Comparison of ENCODE assay signal across 14 cellular contexts in genomic region chr2:109341363-109341762, GRCh38.
DNase-seq lines count a peak whose midpoint lies in the region; ATAC-seq, FAIRE-seq and TF ChIP-seq lines count a peak whose summit lies in the region.
"Had no signal": no experiment of that assay in that cellular context is flagged by ENCODE, and none has a peak within 500 bp of the region (broad histone marks: within the 10 kb centered on the region; RNA-seq: fewer than 3 reads in every experiment).

No MANE protein-coding gene starts in this region.

- RAD21 ChIA-PET in GM12878 (lab: Charles Lee; ENCODE audit: unreplicated experiment), result no interaction called here

- H3K9me2 ChIP-seq in MM.1S (replicated peaks; ENCODE audit: insufficient read depth, low read length), result no peaks in the 10 kb centered on the region
- H3K9me2 ChIP-seq: SK-N-SH had no signal

- SMC1A ChIA-PET in GM12878 (lab: Charles Lee; ENCODE audit: uncharacterized antibody, unreplicated experiment), result interaction anchor here (1.0 kb wide), 1 partner anchor 410 kb away, joined by 3 read pairs; no protein-coding TSS in a partner anchor

- H3K27ac Mint-ChIP-seq in nephron, result peak overlapping the region; percentile 24 to 59 (median 56)

- no peaks in the 10 kb centered on the region for H3K36me3 ChIP-seq in MM.1S (replicated peaks; ENCODE audit: insufficient read depth, low read length)
- H3K36me3 ChIP-seq in GM12878 (ENCODE audit: control insufficient read depth in 2 of 2, insufficient read depth in 2 of 2, low read length in 1 of 2), result no peaks in the 10 kb centered on the region
- no peaks in the 10 kb centered on the region for H3K36me3 ChIP-seq in pancreas
- H3K36me3 ChIP-seq: BE2C had no signal

- CTCF ChIA-PET in GM12878 (lab: Yijun Ruan, JAX), result interaction anchor here (1.5 kb wide), 1 partner anchor 23 kb away, joined by 3 read pairs; no protein-coding TSS in a partner anchor

- H3K27ac ChIP-seq in MM.1S (ENCODE audit: low read length) (peak overlapping the region; percentile 37; the same call in 1 of the 2 replicates), GM12878 (ENCODE audit: control insufficient read depth, insufficient read depth) (no peak overlapping the region), pancreas (no peak overlapping the region)

- FAIRE-seq in GM12878 (lab: Jason Lieb, UNC) (no peak), pancreas (lab: Jason Lieb, UNC) (no peak)

- no peak overlapping the region; the same call in 1 of the 2 replicates for H3K9ac ChIP-seq in MM.1S (ENCODE audit: low read length)
- no peak overlapping the region for H3K9ac ChIP-seq in GM12878 (ENCODE audit: control insufficient read depth, insufficient read depth, low read length)
- H3K9ac ChIP-seq: SK-N-SH had no signal

- in situ Hi-C loops in GM12878 (cut with MboI), result no loop called here

- TF ChIP-seq RAD21 in GM12878 (IDR thresholded peaks at IDR 0.05; ENCODE audit: insufficient read depth, low read depth, low read length), result no peak

- peaks cover 19% of the 10 kb centered on the region for H3K27me3 Mint-ChIP-seq in nephron (ENCODE audit: low read depth)

- no peaks in the 10 kb centered on the region for H3K9me3 Mint-ChIP-seq in nephron

- DNase-seq in MM.1S, result peak; percentile 67
- no peak for DNase-seq in GM12878 (ENCODE audit: low read depth, low spot score)
- no peak for DNase-seq in C1 segment of cervical spinal cord (lab: John Stamatoyannopoulos, UW)
- DNase-seq in pancreas, result no peak
- DNase-seq: BE2C, DMS 273 treated with DMSO at 0.1 percent for 48 hours, H7, NCI-H2227 treated with DMSO at 0.1 percent for 48 hours, NCI-H526 treated with DMSO at 0.1 percent for 48 hours, Right ventricle myocardium superior, SK-N-SH had no signal

- H3K79me2 ChIP-seq in MM.1S (ENCODE audit: low read length), result peaks cover 90% of the 10 kb centered on the region
- H3K79me2 ChIP-seq in GM12878 (ENCODE audit: control insufficient read depth, insufficient read depth, low read length), result no peaks in the 10 kb centered on the region

- peak; percentile 50 for ATAC-seq in HG02870 (IDR thresholded peaks at IDR 0.05; ENCODE audit: unreplicated experiment)
- peak; percentile 47 for ATAC-seq in GM12878
- ATAC-seq in pancreas, result no peak
- no peak for ATAC-seq in HG03045 (IDR thresholded peaks at IDR 0.05; ENCODE audit: unreplicated experiment)

- no TSS peak for BruUV-seq in GM12878 (replicated peaks; lab: Mats Ljungman, UMichigan)

- peaks cover 44% of the 10 kb centered on the region for H3K4me1 Mint-ChIP-seq in nephron

- TF ChIP-seq CTCF in MM.1S (IDR thresholded peaks at IDR 0.05; ENCODE audit: low read length) (no peak), GM12878 (IDR thresholded peaks at IDR 0.05 in 2 of 3, conservative IDR thresholded peaks at IDR 0.05 in 1 of 3; ENCODE audit: control insufficient read depth in 2 of 3, extremely low read depth in 1 of 3, insufficient read depth in 1 of 3, low read depth in 3 of 3, low read length in 3 of 3) (no peak), nephron (IDR thresholded peaks at IDR 0.05; ENCODE audit: unreplicated experiment in 3 of 3) (no peak), pancreas (IDR thresholded peaks at IDR 0.05) (no peak)

- H3K4me2 ChIP-seq in MM.1S (ENCODE audit: low read depth, low read length) (peak overlapping the region; percentile 47), GM12878 (ENCODE audit: control insufficient read depth, insufficient read depth) (no peak overlapping the region)
- H3K4me2 ChIP-seq: SK-N-SH had no signal

- peaks cover 36% of the 10 kb centered on the region for H3K4me1 ChIP-seq in MM.1S (ENCODE audit: low read length)
- peaks cover 1% of the 10 kb centered on the region for H3K4me1 ChIP-seq in GM12878 (ENCODE audit: control insufficient read depth, insufficient read depth, low read length)
- no peaks in the 10 kb centered on the region for H3K4me1 ChIP-seq in pancreas
- H3K4me1 ChIP-seq: BE2C had no signal

- TF ChIP-seq POLR2A in GM12878 (IDR thresholded peaks at IDR 0.05; ENCODE audit: low read depth, low read length), result no peak

- no peaks in the 10 kb centered on the region for H3K9me3 ChIP-seq in MM.1S (replicated peaks; ENCODE audit: insufficient read depth, low read length)
- no peaks in the 10 kb centered on the region for H3K9me3 ChIP-seq in GM12878 (replicated peaks; ENCODE audit: control insufficient read depth, insufficient read depth, low read length)
- no peaks in the 10 kb centered on the region for H3K9me3 ChIP-seq in pancreas
- H3K9me3 ChIP-seq: BE2C, SK-N-SH had no signal

- POLR2A ChIA-PET in GM12878 (lab: Charles Lee), result no interaction called here

- H3K27me3 ChIP-seq in MM.1S (replicated peaks; ENCODE audit: insufficient read depth, low read length) (no peaks in the 10 kb centered on the region), GM12878 (replicated peaks in 1 of 2; ENCODE audit: control insufficient read depth in 2 of 2, insufficient read depth in 2 of 2, low read length in 1 of 2) (no peaks in the 10 kb centered on the region), pancreas (no peaks in the 10 kb centered on the region)
- H3K27me3 ChIP-seq: BE2C had no signal

- H3K4me3 Mint-ChIP-seq in nephron, result no peak overlapping the region

- no peaks in the 10 kb centered on the region for H4K20me1 ChIP-seq in MM.1S (ENCODE audit: insufficient read depth, low read length)
- H4K20me1 ChIP-seq in GM12878 (ENCODE audit: control insufficient read depth, insufficient read depth), result no peaks in the 10 kb centered on the region

- H2AFZ ChIP-seq in MM.1S (ENCODE audit: low read length), result no peak overlapping the region
- no peak overlapping the region for H2AFZ ChIP-seq in GM12878 (ENCODE audit: control insufficient read depth, low read depth, low read length)

- intact Hi-C loops in GM12878 (cut with micrococcal nuclease; ENCODE audit: unreplicated experiment) (no loop called here), pancreas (cut with DNase I) (no loop called here)

- H3K36me3 Mint-ChIP-seq in nephron (ENCODE audit: low read depth), result no peaks in the 10 kb centered on the region

- no peak for TF ChIP-seq EP300 in GM12878 (IDR thresholded peaks at IDR 0.05; ENCODE audit: borderline replicate concordance in 1 of 2, control insufficient read depth in 1 of 2, low read depth in 2 of 2, low read length in 2 of 2)

- H3K4me3 ChIP-seq in MM.1S (ENCODE audit: low read length) (no peak overlapping the region), GM12878 (no peak overlapping the region), pancreas (no peak overlapping the region)

- peaks cover 19% of the 10 kb centered on the region for H3F3A ChIP-seq in MM.1S (ENCODE audit: insufficient read depth, low read length)

- WGBS in GM12878 (ENCODE audit: insufficient coverage, insufficient replicate concordance, low lambda C conversion rate, missing lambda C conversion rate), result 0% methylated on average over 2 of the region's 2 CpGs
- 59 to 79% methylated on average over 2 of the region's 2 CpGs for WGBS in pancreas, 2 donors

TF ChIP-seq in GM12878, 131 proteins besides CTCF, POLR2A, EP300 and RAD21 (continues in another document):
- TF ChIP-seq RAD51 (IDR thresholded peaks at IDR 0.05), result no peak
- TF ChIP-seq REST (IDR thresholded peaks at IDR 0.05; ENCODE audit: low read depth, low read length), result no peak
- no peak for TF ChIP-seq BCLAF1 (IDR thresholded peaks at IDR 0.05)
- TF ChIP-seq NR2C1 (IDR thresholded peaks at IDR 0.05), result no peak
- no peak for TF ChIP-seq NFYA (IDR thresholded peaks at IDR 0.05; ENCODE audit: borderline replicate concordance, low read depth, low read length)
- TF ChIP-seq SMARCA5 (IDR thresholded peaks at IDR 0.05), result no peak
- no peak for TF ChIP-seq BACH1 (IDR thresholded peaks at IDR 0.05; ENCODE audit: borderline replicate concordance)

Comparison
In these comparisons a context has a peak if more than half of its experiments do, and no peak if none do; other contexts are left out.
1. ATAC-seq: peak in HG02870 (single experiment) and GM12878 (single experiment); none in pancreas (0 of 4) and HG03045 (single experiment).